24 cellular contexts compared by ENCODE assay signal in genomic region chr18:78108587-78108986, GRCh38.
"Had no signal": no experiment of that assay in that cellular context is flagged by ENCODE, and none has a peak within 500 bp of the region (broad histone marks: within the 10 kb centered on the region; RNA-seq: fewer than 3 reads in every experiment).

No MANE protein-coding gene starts in this region.

- H3K4me3 ChIP-seq: colonic mucosa, coronary artery, dorsolateral prefrontal cortex, esophagus muscularis mucosa, esophagus squamous epithelium, gastrocnemius medialis, gastroesophageal sphincter, heart left ventricle, heart right ventricle had no signal

- H3K4me1 ChIP-seq: colonic mucosa, esophagus muscularis mucosa, foreskin keratinocyte, gastrocnemius medialis, gastroesophageal sphincter, heart left ventricle, heart right ventricle had no signal

- H3K27ac Mint-ChIP-seq: dendritic cell treated with granulocyte-macrophage colony-stimulating factor and Interleukin-4, amounts not matched to agents 40 ng/mL and 50 ng/mL, for 4 days; effector memory CD8-positive, alpha-beta T cell; endodermal cell had no signal

- DNase-seq: colonic mucosa; cortex of kidney; dermis blood vessel endothelial cell; dorsolateral prefrontal cortex; effector CD4-positive, alpha-beta T cell; effector CD8-positive, alpha-beta T cell; effector memory CD4-positive, alpha-beta T cell; effector memory CD8-positive, alpha-beta T cell; endodermal cell; erythroblast; esophagus squamous epithelium; foreskin fibroblast; foreskin keratinocyte; foreskin melanocyte; gastrocnemius medialis; glutamatergic neuron; heart left ventricle; heart right ventricle had no signal

- H3K9me3 ChIP-seq: colonic mucosa, esophagus muscularis mucosa, esophagus squamous epithelium, gastrocnemius medialis, gastroesophageal sphincter, heart left ventricle had no signal

- H3K27ac ChIP-seq: colonic mucosa, coronary artery, dorsolateral prefrontal cortex, epithelial cell of prostate, esophagus muscularis mucosa, esophagus squamous epithelium, foreskin keratinocyte, gastrocnemius medialis, gastroesophageal sphincter, heart left ventricle, heart right ventricle had no signal

- ATAC-seq: effector memory CD8-positive, alpha-beta T cell; esophagus mucosa; foreskin keratinocyte; gastrocnemius medialis; gastroesophageal sphincter; heart left ventricle; heart right ventricle had no signal

- H3K36me3 ChIP-seq: colonic mucosa, esophagus muscularis mucosa, esophagus squamous epithelium, gastrocnemius medialis, gastroesophageal sphincter, heart left ventricle, heart right ventricle had no signal

- H3K4me1 Mint-ChIP-seq: endodermal cell had no signal

- H3K4me3 Mint-ChIP-seq: dendritic cell treated with granulocyte-macrophage colony-stimulating factor and Interleukin-4, amounts not matched to agents 40 ng/mL and 50 ng/mL, for 4 days; effector memory CD8-positive, alpha-beta T cell; endodermal cell had no signal

- H3K27me3 ChIP-seq: colonic mucosa, esophagus muscularis mucosa, esophagus squamous epithelium, foreskin keratinocyte, gastrocnemius medialis, gastroesophageal sphincter, heart left ventricle, heart right ventricle had no signal

- H3K27me3 Mint-ChIP-seq: dendritic cell treated with granulocyte-macrophage colony-stimulating factor and Interleukin-4, amounts not matched to agents 40 ng/mL and 50 ng/mL, for 4 days; effector memory CD8-positive, alpha-beta T cell had no signal
